In genomic region chr18:11574545-11574944, GRCh38 we compare ENCODE assay signal across 3 cellular contexts.
TF ChIP-seq lines count a peak whose summit lies in the region.

No MANE protein-coding gene starts in this region.

TF ChIP-seq in HEK293, 187 proteins besides CTCF, POLR2A, EP300 and RAD21:
- TF ChIP-seq GLIS2 (tag by site-specific recombination; IDR thresholded peaks at IDR 0.05) (no peak), SCRT1 (tag by site-specific recombination; IDR thresholded peaks at IDR 0.05; ENCODE audit: borderline replicate concordance) (0 out of 2 replicates have a peak, but pooled peaks have one; percentile 19), ZNF366 (tag by site-specific recombination; conservative IDR thresholded peaks at IDR 0.05) (peak; percentile 85), PRDM1 (tag by site-specific recombination; IDR thresholded peaks at IDR 0.05) (peak; percentile 98), ZFHX2 (tag by site-specific recombination; conservative IDR thresholded peaks at IDR 0.05) (no peak), SP2 (tag by site-specific recombination; IDR thresholded peaks at IDR 0.05) (no peak), SCRT2 (tag by site-specific recombination; IDR thresholded peaks at IDR 0.05) (peak; percentile 60), ZNF426 (tag by site-specific recombination; IDR thresholded peaks at IDR 0.05) (no peak)
TF ChIP-seq in HEK293: peak in this region for 4.

TF ChIP-seq in WTC11, 78 proteins besides CTCF, POLR2A, EP300 and RAD21:
- TF ChIP-seq FOXP4 (CRISPR knock-in tag; IDR thresholded peaks at IDR 0.05) (no peak), ATF3 (CRISPR knock-in tag; conservative IDR thresholded peaks at IDR 0.05) (no peak), ZNF512 (CRISPR knock-in tag; IDR thresholded peaks at IDR 0.05; ENCODE audit: borderline replicate concordance) (0 out of 2 replicates have a peak, but pooled peaks have one; percentile 15), ZNF532 (CRISPR knock-in tag; IDR thresholded peaks at IDR 0.05; ENCODE audit: borderline replicate concordance) (no peak), RORB (CRISPR knock-in tag; IDR thresholded peaks at IDR 0.05) (no peak)

TF ChIP-seq in K562, 482 proteins besides CTCF, POLR2A, EP300 and RAD21:
- TF ChIP-seq ZNF512 (tag; IDR thresholded peaks at IDR 0.05) (peak; percentile 90), MBD1 (CRISPR knock-in tag; IDR thresholded peaks at IDR 0.05) (no peak)
- TF ChIP-seq, protein P1, sequence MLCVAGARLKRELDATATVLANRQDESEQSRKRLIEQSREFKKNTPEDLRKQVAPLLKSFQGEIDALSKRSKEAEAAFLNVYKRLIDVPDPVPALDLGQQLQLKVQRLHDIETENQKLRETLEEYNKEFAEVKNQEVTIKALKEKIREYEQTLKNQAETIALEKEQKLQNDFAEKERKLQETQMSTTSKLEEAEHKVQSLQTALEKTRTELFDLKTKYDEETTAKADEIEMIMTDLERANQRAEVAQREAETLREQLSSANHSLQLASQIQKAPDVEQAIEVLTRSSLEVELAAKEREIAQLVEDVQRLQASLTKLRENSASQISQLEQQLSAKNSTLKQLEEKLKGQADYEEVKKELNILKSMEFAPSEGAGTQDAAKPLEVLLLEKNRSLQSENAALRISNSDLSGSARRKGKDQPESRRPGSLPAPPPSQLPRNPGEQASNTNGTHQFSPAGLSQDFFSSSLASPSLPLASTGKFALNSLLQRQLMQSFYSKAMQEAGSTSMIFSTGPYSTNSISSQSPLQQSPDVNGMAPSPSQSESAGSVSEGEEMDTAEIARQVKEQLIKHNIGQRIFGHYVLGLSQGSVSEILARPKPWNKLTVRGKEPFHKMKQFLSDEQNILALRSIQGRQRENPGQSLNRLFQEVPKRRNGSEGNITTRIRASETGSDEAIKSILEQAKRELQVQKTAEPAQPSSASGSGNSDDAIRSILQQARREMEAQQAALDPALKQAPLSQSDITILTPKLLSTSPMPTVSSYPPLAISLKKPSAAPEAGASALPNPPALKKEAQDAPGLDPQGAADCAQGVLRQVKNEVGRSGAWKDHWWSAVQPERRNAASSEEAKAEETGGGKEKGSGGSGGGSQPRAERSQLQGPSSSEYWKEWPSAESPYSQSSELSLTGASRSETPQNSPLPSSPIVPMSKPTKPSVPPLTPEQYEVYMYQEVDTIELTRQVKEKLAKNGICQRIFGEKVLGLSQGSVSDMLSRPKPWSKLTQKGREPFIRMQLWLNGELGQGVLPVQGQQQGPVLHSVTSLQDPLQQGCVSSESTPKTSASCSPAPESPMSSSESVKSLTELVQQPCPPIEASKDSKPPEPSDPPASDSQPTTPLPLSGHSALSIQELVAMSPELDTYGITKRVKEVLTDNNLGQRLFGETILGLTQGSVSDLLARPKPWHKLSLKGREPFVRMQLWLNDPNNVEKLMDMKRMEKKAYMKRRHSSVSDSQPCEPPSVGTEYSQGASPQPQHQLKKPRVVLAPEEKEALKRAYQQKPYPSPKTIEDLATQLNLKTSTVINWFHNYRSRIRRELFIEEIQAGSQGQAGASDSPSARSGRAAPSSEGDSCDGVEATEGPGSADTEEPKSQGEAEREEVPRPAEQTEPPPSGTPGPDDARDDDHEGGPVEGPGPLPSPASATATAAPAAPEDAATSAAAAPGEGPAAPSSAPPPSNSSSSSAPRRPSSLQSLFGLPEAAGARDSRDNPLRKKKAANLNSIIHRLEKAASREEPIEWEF (CRISPR knock-in tag; IDR thresholded peaks at IDR 0.05) = no peak
